Comparison of ENCODE assay signal across 1 cellular context in the genomic region with DNA sequence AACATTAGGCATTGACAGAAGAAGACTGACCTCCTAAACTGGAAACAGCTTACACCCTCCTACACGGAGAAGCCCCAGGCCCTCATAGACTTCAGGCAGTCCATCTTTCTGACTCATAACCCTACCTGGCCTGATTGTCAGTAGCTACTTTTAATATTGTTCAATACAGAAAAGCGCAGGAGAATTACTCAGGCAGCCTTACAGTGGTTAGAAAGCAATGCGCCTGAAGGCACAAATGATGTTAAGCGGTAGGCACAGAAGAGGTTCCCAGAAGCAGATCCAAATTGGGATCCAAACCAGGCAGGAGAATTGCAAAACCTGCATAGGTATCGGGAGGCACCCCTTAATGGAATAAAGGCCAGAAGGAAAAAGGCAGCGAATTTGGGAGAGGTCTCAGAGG.
TF ChIP-seq lines count a peak whose summit lies in the region.

No MANE protein-coding gene starts in this region.

TF ChIP-seq in WTC11, 78 proteins besides CTCF, POLR2A, EP300 and RAD21:
- TF ChIP-seq, protein P1, sequence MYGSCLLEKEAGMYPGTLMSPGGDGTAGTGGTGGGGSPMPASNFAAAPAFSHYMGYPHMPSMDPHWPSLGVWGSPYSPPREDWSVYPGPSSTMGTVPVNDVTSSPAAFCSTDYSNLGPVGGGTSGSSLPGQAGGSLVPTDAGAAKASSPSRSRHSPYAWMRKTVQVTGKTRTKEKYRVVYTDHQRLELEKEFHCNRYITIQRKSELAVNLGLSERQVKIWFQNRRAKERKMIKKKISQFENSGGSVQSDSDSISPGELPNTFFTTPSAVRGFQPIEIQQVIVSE (CRISPR knock-in tag; IDR thresholded peaks at IDR 0.05; ENCODE audit: borderline replicate concordance): no peak
